ENCODE assay signal across 8 cellular contexts in genomic region chr12:20376984-20377383, GRCh38. TPM values are rescaled to one million over a fixed set of nuclear protein-coding genes. Genes with fewer than 3 reads are reported as not detected.
DNase-seq lines count a peak whose midpoint lies in the region; ATAC-seq and TF ChIP-seq lines count a peak whose summit lies in the region.

No MANE protein-coding gene starts in this region.

- H3K36me3 Mint-ChIP-seq in CD4-positive, alpha-beta memory T cell: no peaks in the 10 kb centered on the region
- no peaks in the 10 kb centered on the region for H3K36me3 Mint-ChIP-seq in WTC11

- no peaks in the 10 kb centered on the region for H3K27me3 ChIP-seq in mesendoderm (ENCODE audit: insufficient read depth, low read length, poor library complexity)
- H3K27me3 ChIP-seq in CD4-positive, alpha-beta memory T cell (ENCODE audit: insufficient read depth, low read length): no peaks in the 10 kb centered on the region

- no peak for ATAC-seq in WTC11

- CTCF ChIA-PET in CD4-positive, alpha-beta memory T cell (lab: Charles Lee; ENCODE audit: partially characterized antibody): interaction anchor here (1.2 kb wide), 1 partner anchor 14 kb away, joined by 3 read pairs; no protein-coding TSS in a partner anchor
- CTCF ChIA-PET in WTC11 (lab: Charles Lee): interaction anchor here (0.6 to 1.3 kb wide), 2 partner anchors 8 to 63 kb away, joined by 3 to 4 read pairs; no protein-coding TSS in a partner anchor

- DNase-seq in D341Med (ENCODE audit: low spot score): peak; percentile 24
- DNase-seq in choroid plexus epithelial cell (ENCODE audit: low read depth): peak; percentile 65
- DNase-seq in mesendoderm: peak; percentile 5
- no peak for DNase-seq in CD4-positive, alpha-beta memory T cell
- DNase-seq in WTC11 (ENCODE audit: low spot score): no peak
- DNase-seq in stimulated activated CD4-positive, alpha-beta T cell treated with anti-CD3 and anti-CD28 coated beads, Interleukin-4, amount 100 ng/mL, for 24 hours: no peak
- no peak for DNase-seq in stimulated activated CD8-positive, alpha-beta memory T cell treated with anti-CD3 and anti-CD28 coated beads, Interleukin-4, amount 100 ng/mL, for 48 hours

- H3K27me3 Mint-ChIP-seq in CD4-positive, alpha-beta memory T cell: peaks cover 3 to 6% of the 10 kb centered on the region in 2 donors
- H3K27me3 Mint-ChIP-seq in WTC11 (ENCODE audit: low read depth): no peaks in the 10 kb centered on the region

- no peak overlapping the region for H3K27ac Mint-ChIP-seq in CD4-positive, alpha-beta memory T cell
- H3K27ac Mint-ChIP-seq in WTC11: no peak overlapping the region

- no peak overlapping the region for H3K4me3 Mint-ChIP-seq in CD4-positive, alpha-beta memory T cell
- no peak overlapping the region for H3K4me3 Mint-ChIP-seq in WTC11

- no peak overlapping the region for H3K4me2 ChIP-seq in mesendoderm (ENCODE audit: low read length)

- no peaks in the 10 kb centered on the region for H3K79me2 ChIP-seq in mesendoderm (ENCODE audit: control insufficient read depth, insufficient read depth, low read length)

- no peak overlapping the region for H3K9ac ChIP-seq in mesendoderm (ENCODE audit: low read length)

- no peaks in the 10 kb centered on the region for H3K4me1 Mint-ChIP-seq in CD4-positive, alpha-beta memory T cell
- peaks cover 6% of the 10 kb centered on the region; the same call in 1 of the 2 replicates for H3K4me1 Mint-ChIP-seq in WTC11

- no peak overlapping the region for H3K56ac ChIP-seq in mesendoderm (ENCODE audit: low read length)

- no CpG with 5 or more reads among the region's 1 CpG for WGBS in mesendoderm (ENCODE audit: extremely low coverage, insufficient coverage, low lambda C conversion rate)

- no peaks in the 10 kb centered on the region for H3K9me3 ChIP-seq in CD4-positive, alpha-beta memory T cell (ENCODE audit: control insufficient read depth in 1 of 2, low read length in 2 of 2)

- TF ChIP-seq CTCF in LNCAP (IDR thresholded peaks at IDR 0.05) (peak; percentile 47), choroid plexus epithelial cell (conservative IDR thresholded peaks at IDR 0.05; ENCODE audit: low read depth, low read length) (peak; percentile 54), WTC11 (IDR thresholded peaks at IDR 0.05) (no peak)

- H2BK5ac ChIP-seq in mesendoderm (ENCODE audit: low read length): no peak overlapping the region

- no peaks in the 10 kb centered on the region for H3K36me3 ChIP-seq in mesendoderm (ENCODE audit: control insufficient read depth, insufficient read depth, low read length)
- H3K36me3 ChIP-seq in CD4-positive, alpha-beta memory T cell (ENCODE audit: insufficient read depth, low read length): no peaks in the 10 kb centered on the region

- POLR2A ChIA-PET in CD4-positive, alpha-beta memory T cell (lab: Charles Lee; ENCODE audit: partially characterized antibody): no interaction called here
- POLR2A ChIA-PET in WTC11 (lab: Charles Lee): no interaction called here

- no peak overlapping the region for H3K18ac ChIP-seq in mesendoderm (ENCODE audit: low read length)

- H4K5ac ChIP-seq in mesendoderm (ENCODE audit: low read length): no peak overlapping the region

- intact Hi-C loops in CD4-positive, alpha-beta memory T cell (cut with micrococcal nuclease): no loop called here

- no peak overlapping the region for H2BK15ac ChIP-seq in mesendoderm (replicated peaks; ENCODE audit: low read depth)

- no peak overlapping the region for H3K23ac ChIP-seq in mesendoderm (ENCODE audit: low read length)

- H2BK120ac ChIP-seq in mesendoderm (ENCODE audit: low read depth, low read length): no peak overlapping the region

- H3K79me1 ChIP-seq in mesendoderm (ENCODE audit: low read length): no peaks in the 10 kb centered on the region

- no peak overlapping the region for H2AK5ac ChIP-seq in mesendoderm (ENCODE audit: low read length)

- H3K4me1 ChIP-seq in mesendoderm (ENCODE audit: control insufficient read depth, low read depth, low read length): no peaks in the 10 kb centered on the region
- H3K4me1 ChIP-seq in CD4-positive, alpha-beta memory T cell (ENCODE audit: insufficient read depth, low read length): no peaks in the 10 kb centered on the region

- no peak overlapping the region for H3K27ac ChIP-seq in mesendoderm (ENCODE audit: low read depth, low read length)
- H3K27ac ChIP-seq in CD4-positive, alpha-beta memory T cell (ENCODE audit: low read depth, low read length): no peak overlapping the region

- no peak overlapping the region for H4K8ac ChIP-seq in mesendoderm (ENCODE audit: low read depth, low read length)

- no peaks in the 10 kb centered on the region for H3K9me3 Mint-ChIP-seq in CD4-positive, alpha-beta memory T cell
- no peaks in the 10 kb centered on the region for H3K9me3 Mint-ChIP-seq in WTC11

- H3K4me3 ChIP-seq in choroid plexus epithelial cell (ENCODE audit: low read depth, low read length) (no peak overlapping the region), mesendoderm (ENCODE audit: low read length) (no peak overlapping the region)
- no peak overlapping the region for H3K4me3 ChIP-seq in CD4-positive, alpha-beta memory T cell (ENCODE audit: low read length in 2 of 2)

- no peak overlapping the region for H3K4ac ChIP-seq in mesendoderm (ENCODE audit: low read depth, low read length)

TF ChIP-seq in WTC11, 78 proteins besides CTCF, POLR2A, EP300 and RAD21 (continues in another document):
- TF ChIP-seq ZNF263 (CRISPR knock-in tag; IDR thresholded peaks at IDR 0.05; ENCODE audit: low read depth) (no peak), E2F5 (CRISPR knock-in tag; IDR thresholded peaks at IDR 0.05) (no peak), E2F4 (CRISPR knock-in tag; IDR thresholded peaks at IDR 0.05; ENCODE audit: borderline replicate concordance, low read depth) (no peak), ZNF532 (CRISPR knock-in tag; IDR thresholded peaks at IDR 0.05; ENCODE audit: borderline replicate concordance) (no peak), ATF2 (CRISPR knock-in tag; IDR thresholded peaks at IDR 0.05; ENCODE audit: borderline replicate concordance, low read depth) (no peak)

RNA-seq across cellular contexts. Expression of gene PDE3A, which starts 8.6 kb away (rescaled TPM):
- polyA plus RNA-seq in mesendoderm (2013, experiment 1 of 2): 0.17 TPM
- polyA plus RNA-seq in mesendoderm (2013, experiment 2 of 2): 0.21 TPM
- total RNA-seq in CD4-positive, alpha-beta memory T cell: not detected
- not detected for polyA plus RNA-seq in CD4-positive, alpha-beta memory T cell
- 2.2 to 2.8 TPM (median 2.3 TPM) in 3 replicates for total RNA-seq in WTC11 (2021)

Comparison
In these comparisons a context has a peak if more than half of its experiments do, and no peak if none do; other contexts are left out.
1. DNase-seq: peak in D341Med (single experiment), choroid plexus epithelial cell (single experiment) and mesendoderm (single experiment); none in CD4-positive, alpha-beta memory T cell (0 of 5), WTC11 (single experiment), stimulated activated CD4-positive, alpha-beta T cell treated with anti-CD3 and anti-CD28 coated beads, Interleukin-4, amount 100 ng/mL, for 24 hours (single experiment) and stimulated activated CD8-positive, alpha-beta memory T cell treated with anti-CD3 and anti-CD28 coated beads, Interleukin-4, amount 100 ng/mL, for 48 hours (single experiment).